In genomic region chr5:104298518-104298917, GRCh38 we compare ENCODE assay signal across 34 cellular contexts.
"Had no signal": no experiment of that assay in that cellular context is flagged by ENCODE, and none has a peak within 500 bp of the region (broad histone marks: within the 10 kb centered on the region; RNA-seq: fewer than 3 reads in every experiment).

No MANE protein-coding gene starts in this region.

- DNase-seq: Karpas-422, Kasumi-1, KG1, MG63, MV-4-11, NCI-H1048, NCI-H1092, NCI-H1092 treated with DMSO at 0.1 percent for 48 hours, NCI-H1105, NCI-H1105 treated with DMSO at 0.1 percent for 48 hours, NCI-H1417, NCI-H1417 treated with DMSO at 0.1 percent for 48 hours, NCI-H1436, NCI-H1436 treated with DMSO at 0.1 percent for 48 hours, NCI-H146, NCI-H1694, NCI-H1694 treated with DMSO at 0.1 percent for 48 hours, NCI-H187, NCI-H187 treated with DMSO at 0.1 percent for 48 hours, NCI-H1930, NCI-H2029, NCI-H2029 treated with DMSO at 0.1 percent for 48 hours, NCI-H2081, NCI-H2081 treated with DMSO at 0.1 percent for 48 hours, NCI-H2107, NCI-H2171, NCI-H2227 treated with DMSO at 0.1 percent for 48 hours, NCI-H226, NCI-H345, NCI-H446, NCI-H446 treated with DMSO at 0.1 percent for 48 hours, NCI-H510A, NCI-H510A treated with DMSO at 0.1 percent for 48 hours had no signal

- H3K27me3 ChIP-seq: MG63 had no signal

- H3K9ac ChIP-seq: KMS-11 had no signal

- H3K36me3 ChIP-seq: MG63 had no signal

- H3K27ac ChIP-seq: KMS-11 had no signal

- H3K9me3 ChIP-seq: MG63 had no signal

- H3K4me2 ChIP-seq: KMS-11 had no signal

- H3K4me3 ChIP-seq: MG63 had no signal
